In the genomic region with DNA sequence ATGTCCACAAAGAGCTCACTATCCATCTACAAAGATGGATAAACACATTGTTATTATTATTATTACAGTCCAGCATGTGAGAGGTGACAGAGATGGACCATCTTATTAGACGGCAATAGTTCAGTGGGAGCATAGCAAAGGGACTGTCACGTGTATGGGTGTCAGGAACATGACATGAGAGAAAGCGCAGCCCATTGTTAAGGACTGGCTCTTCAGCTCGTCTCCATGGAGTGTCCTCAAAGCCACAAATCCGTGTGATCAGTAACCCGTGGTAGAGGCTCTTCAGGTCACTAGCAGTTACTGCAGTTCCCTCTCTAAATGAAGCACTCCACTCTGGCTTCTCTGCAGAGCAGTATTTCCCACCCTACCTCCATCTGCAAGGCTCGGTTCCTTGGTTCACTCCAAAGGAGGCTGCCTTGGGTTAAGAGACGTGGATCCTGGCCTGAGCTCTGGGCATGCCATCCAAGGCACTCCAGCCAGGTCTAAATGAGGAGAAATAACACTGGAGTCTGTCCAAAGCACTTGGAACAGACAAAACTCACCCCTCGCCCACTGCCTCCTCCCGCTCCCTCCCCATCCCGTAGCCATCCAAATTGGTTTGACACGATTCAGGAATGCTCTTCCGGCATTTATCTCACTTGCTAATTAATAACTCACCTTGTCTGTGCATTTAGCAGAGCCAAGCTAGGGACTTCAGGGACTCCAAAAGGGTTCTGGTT, we compare ENCODE assay signal across 22 cellular contexts.
DNase-seq lines count a peak whose midpoint lies in the region; ATAC-seq and TF ChIP-seq lines count a peak whose summit lies in the region.
"Had no signal": no experiment of that assay in that cellular context is flagged by ENCODE, and none has a peak within 500 bp of the region (broad histone marks: within the 10 kb centered on the region; RNA-seq: fewer than 3 reads in every experiment).

No MANE protein-coding gene starts in this region.

- in situ Hi-C loops in HAP-1 (cut with MboI; ENCODE audit: low sequenced_read_pairs): no loop called here

- ATAC-seq in HG03354 (IDR thresholded peaks at IDR 0.05; ENCODE audit: poor library complexity, severe bottlenecking, unreplicated experiment): no peak
- no peak for ATAC-seq in upper lobe of left lung (ENCODE audit: low FRiP score in 2 of 2)
- ATAC-seq: Panc1 had no signal

- 71 to 72% methylated on average over 13 of the region's 13 CpGs for WGBS in upper lobe of left lung, 2 donors

- H3K27ac ChIP-seq in left ventricle myocardium inferior (replicated peaks): peak overlapping the region; percentile 82
- no peak overlapping the region for H3K27ac ChIP-seq in upper lobe of left lung
- H3K27ac ChIP-seq: HL-60, SJCRH30 had no signal

- intact Hi-C loops in left ventricle myocardium inferior (cut with micrococcal nuclease): no loop called here

- no peak for TF ChIP-seq EP300 in upper lobe of left lung (IDR thresholded peaks at IDR 0.05)

- H3K36me3 ChIP-seq in left ventricle myocardium inferior: no peaks in the 10 kb centered on the region
- H3K36me3 ChIP-seq in HAP-1 (replicated peaks): no peaks in the 10 kb centered on the region
- no peaks in the 10 kb centered on the region for H3K36me3 ChIP-seq in upper lobe of left lung
- H3K36me3 ChIP-seq: SJCRH30 had no signal

- H3K9me3 ChIP-seq in left ventricle myocardium inferior (replicated peaks) (no peaks in the 10 kb centered on the region), HAP-1 (no peaks in the 10 kb centered on the region), upper lobe of left lung (no peaks in the 10 kb centered on the region)
- H3K9me3 ChIP-seq: Caco-2, SJCRH30 had no signal

- peaks cover 86% of the 10 kb centered on the region for H3K4me1 ChIP-seq in left ventricle myocardium inferior
- H3K4me1 ChIP-seq in HAP-1: no peaks in the 10 kb centered on the region
- H3K4me1 ChIP-seq in upper lobe of left lung: peaks cover 0 to 4% (median 0%) of the 10 kb centered on the region in 4 donors
- H3K4me1 ChIP-seq: Caco-2 had no signal

- no peak for TF ChIP-seq POLR2A in upper lobe of left lung (IDR thresholded peaks at IDR 0.05)

- H3K27me3 ChIP-seq in left ventricle myocardium inferior (ENCODE audit: low read depth): peaks cover 7% of the 10 kb centered on the region
- H3K27me3 ChIP-seq in HAP-1 (ENCODE audit: low read depth): peaks cover 22% of the 10 kb centered on the region
- H3K27me3 ChIP-seq in upper lobe of left lung: no peaks in the 10 kb centered on the region
- H3K27me3 ChIP-seq: SJCRH30 had no signal

- no peak overlapping the region for H3K4me3 ChIP-seq in left ventricle myocardium inferior
- no peak overlapping the region for H3K4me3 ChIP-seq in HAP-1
- no peak overlapping the region for H3K4me3 ChIP-seq in upper lobe of left lung
- H3K4me3 ChIP-seq: SJCRH30 had no signal

- peak; percentile 75 for DNase-seq in DMS53 (lab: John Stamatoyannopoulos, UW)
- peak; percentile 14 for DNase-seq in DMS53 treated with DMSO at 0.1 percent for 48 hours (lab: John Stamatoyannopoulos, UW; ENCODE audit: unreplicated experiment)
- peak; percentile 83 for DNase-seq in NCI-H2029 treated with DMSO at 0.1 percent for 48 hours (lab: John Stamatoyannopoulos, UW)
- DNase-seq in left ventricle myocardium inferior: no peak
- no peak for DNase-seq in HAP-1 (ENCODE audit: low spot score in 2 of 2)
- no peak for DNase-seq in upper lobe of left lung
- DNase-seq: Caco-2; CD4-positive, CD25-positive, alpha-beta regulatory T cell; EL; GF-D8; HFFc6; KBM-7; MM.1S; NCI-H1105 treated with DMSO at 0.1 percent for 48 hours; NCI-H2107; NCI-H2227 treated with DMSO at 0.1 percent for 48 hours; NCI-H510A; SJCRH30; T-helper 1 cell had no signal

- TF ChIP-seq CTCF in left ventricle myocardium inferior (IDR thresholded peaks at IDR 0.05; ENCODE audit: borderline replicate concordance) (no peak), upper lobe of left lung (IDR thresholded peaks at IDR 0.05) (no peak)

Comparison
In these comparisons a context has a peak if more than half of its experiments do, and no peak if none do; other contexts are left out.
1. DNase-seq: peak in DMS53 (single experiment), DMS53 treated with DMSO at 0.1 percent for 48 hours (single experiment) and NCI-H2029 treated with DMSO at 0.1 percent for 48 hours (single experiment); none in left ventricle myocardium inferior (single experiment), HAP-1 (0 of 2) and upper lobe of left lung (0 of 2).